27 cellular contexts compared by ENCODE assay signal in the genomic region with DNA sequence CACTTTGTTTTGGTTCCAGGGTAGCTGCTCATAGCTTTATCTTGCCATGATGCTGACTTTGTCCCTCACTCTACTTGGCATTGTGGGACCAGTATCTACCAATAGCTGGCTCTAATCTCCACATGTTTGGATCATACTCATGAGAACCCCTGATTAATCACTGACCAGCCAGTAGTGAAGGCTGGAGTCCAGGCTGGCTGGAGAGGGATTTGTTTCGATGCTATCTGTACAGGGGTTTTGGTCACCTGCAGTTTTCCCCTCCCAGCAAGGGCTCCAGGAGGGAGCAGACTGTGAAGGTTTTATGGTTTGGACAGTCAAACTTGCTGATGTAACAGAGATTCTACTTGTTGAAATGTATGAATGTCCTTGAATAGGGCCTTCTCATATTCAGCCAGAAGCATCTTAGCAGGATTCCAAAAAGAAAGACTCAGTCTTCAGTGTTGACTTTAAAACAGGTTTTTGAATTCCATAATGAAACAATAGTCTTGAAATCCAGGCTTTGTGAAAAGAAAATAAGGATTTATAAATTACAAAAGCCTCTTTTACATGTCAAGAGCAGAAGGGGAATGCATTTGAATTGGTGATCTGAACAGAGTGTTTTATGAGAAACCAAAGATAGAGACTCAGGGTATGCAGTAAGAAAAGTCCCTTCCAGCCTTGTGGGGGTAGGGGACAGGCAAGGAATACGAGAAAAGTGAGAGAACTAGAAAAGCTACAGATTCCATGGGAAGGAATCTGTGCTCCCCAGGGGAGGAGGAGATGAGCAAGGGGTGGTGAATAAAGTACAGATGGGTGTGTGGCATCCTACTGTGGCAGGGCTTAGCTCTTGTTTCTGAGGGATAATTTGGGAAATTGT.
DNase-seq lines count a peak whose midpoint lies in the region; ATAC-seq, FAIRE-seq and TF ChIP-seq lines count a peak whose summit lies in the region.
"Had no signal": no experiment of that assay in that cellular context is flagged by ENCODE, and none has a peak within 500 bp of the region (broad histone marks: within the 10 kb centered on the region; RNA-seq: fewer than 3 reads in every experiment).

No MANE protein-coding gene starts in this region.

- ATAC-seq in HG03460 (IDR thresholded peaks at IDR 0.05; ENCODE audit: unreplicated experiment) (no peak), GM19455 (IDR thresholded peaks at IDR 0.05; ENCODE audit: unreplicated experiment) (no peak)
- ATAC-seq: Panc1 had no signal

- peak overlapping the region; percentile 32 to 62 for H3K4me2 ChIP-seq in H1 (ENCODE audit: insufficient read depth in 1 of 2, low read depth in 2 of 2, low read length in 2 of 2)

- H3K79me2 ChIP-seq in H1 (ENCODE audit: control insufficient read depth in 1 of 2, insufficient read depth in 2 of 2, low read length in 2 of 2) = no peaks in the 10 kb centered on the region

- H3K14ac ChIP-seq in H1 (ENCODE audit: insufficient read length) = peak overlapping the region; percentile 78

- peak in 1 of 2 experiments; percentile 14; a peak in 1 of 4 replicates for TF ChIP-seq RAD21 in H1 (IDR thresholded peaks at IDR 0.05 in 1 of 2, conservative IDR thresholded peaks at IDR 0.05 in 1 of 2; ENCODE audit: low read depth in 2 of 2, low read length in 2 of 2)

- H3K4me1 ChIP-seq in HUES48 (ENCODE audit: control insufficient read depth, insufficient read depth, low read length) (peaks cover 37% of the 10 kb centered on the region), H1 (replicated peaks in 1 of 4; ENCODE audit: control insufficient read depth in 3 of 4, insufficient read depth in 4 of 4, low read length in 3 of 4) (peaks cover 6 to 22% (median 19%) of the 10 kb centered on the region in 4 experiments; a peak in 6 of 7 replicates), iPS DF 6.9 (ENCODE audit: control insufficient read depth, insufficient read depth, low read length) (peaks cover 9% of the 10 kb centered on the region; the same call in 1 of the 2 replicates)

- peak overlapping the region; percentile 99 for H2BK120ac ChIP-seq in H1 (replicated peaks; ENCODE audit: low read depth, low read length)

- H3K23ac ChIP-seq in H1 (ENCODE audit: insufficient read length) = no peak overlapping the region

- no peaks in the 10 kb centered on the region for H3K27me3 ChIP-seq in HUES48 (ENCODE audit: control insufficient read depth, insufficient read depth, low read length)
- no peaks in the 10 kb centered on the region for H3K27me3 ChIP-seq in H1 (replicated peaks in 1 of 4; ENCODE audit: control insufficient read depth in 3 of 4, extremely low read depth in 1 of 4, insufficient read depth in 3 of 4, low read length in 3 of 4)
- no peaks in the 10 kb centered on the region for H3K27me3 ChIP-seq in iPS DF 6.9 (ENCODE audit: control insufficient read depth, insufficient read depth, low read length)

- peak overlapping the region; percentile 99 for H2BK12ac ChIP-seq in H1 (ENCODE audit: low read depth, low read length)

- peak overlapping the region; percentile 94 for H2AK5ac ChIP-seq in H1 (ENCODE audit: low read depth, low read length)

- CTCF ChIA-PET in H1 (lab: Charles Lee; ENCODE audit: partially characterized antibody) = interaction anchor here (0.6 to 4.1 kb wide), 9 partner anchors 11 to 275 kb away, joined by 3 to 56 read pairs (median 3); no protein-coding TSS in a partner anchor

- TF ChIP-seq POLR2A in H1 (IDR thresholded peaks at IDR 0.05; ENCODE audit: control extremely low read depth in 1 of 2, low read depth in 2 of 2, low read length in 2 of 2) = no peak

- H2BK15ac ChIP-seq in H1 (ENCODE audit: low read length) = no peak overlapping the region

- WGBS in H1 (ENCODE audit: extremely low coverage in 1 of 2, insufficient coverage in 1 of 2, insufficient read length in 1 of 2, insufficient replicate concordance in 2 of 2, low coverage in 1 of 2, low lambda C conversion rate in 2 of 2, missing lambda C conversion rate in 1 of 2), 2 experiments = 9% methylated on average over 2 of the region's 2 CpGs; no CpG with 5 or more reads in 1 of the 2 experiments
- no CpG with 5 or more reads among the region's 2 CpGs for WGBS in iPS DF 6.9 (ENCODE audit: insufficient coverage, insufficient read length)

- H3K9ac ChIP-seq in HUES48 (ENCODE audit: low read depth, low read length) (peak overlapping the region; percentile 58), H1 (replicated peaks in 1 of 4; ENCODE audit: extremely low read depth in 1 of 4, low read depth in 3 of 4, low read length in 3 of 4) (no peak overlapping the region; a peak in 1 of 7 replicates)

- H3K79me1 ChIP-seq in H1 (ENCODE audit: low read depth, low read length) = no peaks in the 10 kb centered on the region

- TF ChIP-seq EP300 in H1 (IDR thresholded peaks at IDR 0.05; ENCODE audit: borderline replicate concordance in 1 of 2, low read depth in 2 of 2, low read length in 2 of 2) = peak in 1 of 2 experiments; percentile 67; a peak in 1 of 3 replicates

- H3K56ac ChIP-seq in H1 (replicated peaks; ENCODE audit: insufficient read length, low read depth, low read length) = peak overlapping the region; percentile 85

- no peak for DNase-seq in H1 (ENCODE audit: low read depth in 1 of 2, low spot score in 2 of 2)
- peak; percentile 70 for DNase-seq in iPS DF 6.9 (ENCODE audit: low read depth, low spot score)
- DNase-seq in stimulated activated CD4-positive, alpha-beta T cell treated with anti-CD3 and anti-CD28 coated beads, Interleukin-2, amount 100 ng/mL, for 24 hours = no peak
- no peak for DNase-seq in NCI-H446 (lab: John Stamatoyannopoulos, UW)
- DNase-seq: C1 segment of cervical spinal cord; CD4-positive, alpha-beta memory T cell; COR-L47; DMS79; EL; GF-D8; HFFc6; NCI-H1092; NCI-H1417 treated with DMSO at 0.1 percent for 48 hours; NCI-H1694 treated with DMSO at 0.1 percent for 48 hours; NCI-H2081; NCI-H2171; NCI-H345; NCI-H524; NCI-H748 treated with DMSO at 0.1 percent for 48 hours; SHP77 treated with DMSO at 0.1 percent for 48 hours had no signal

- peak overlapping the region; percentile 93 for H4K91ac ChIP-seq in H1 (replicated peaks; ENCODE audit: insufficient read length, low read length)

- H4K8ac ChIP-seq in H1 (ENCODE audit: extremely low read depth, insufficient read depth, low read length) = no peak overlapping the region

- no peaks in the 10 kb centered on the region for H4K20me1 ChIP-seq in H1 (replicated peaks in 1 of 2; ENCODE audit: control insufficient read depth in 1 of 2, insufficient read depth in 2 of 2, low read length in 2 of 2)

- H3K9me3 ChIP-seq in HUES48 (ENCODE audit: control insufficient read depth, insufficient read depth, low read length) = no peaks in the 10 kb centered on the region
- no peaks in the 10 kb centered on the region for H3K9me3 ChIP-seq in H1 (ENCODE audit: insufficient read depth in 2 of 2, low read depth in 1 of 2, low read length in 1 of 2)
- H3K9me3 ChIP-seq in iPS DF 6.9 (ENCODE audit: control insufficient read depth, insufficient read depth, low read length) = no peaks in the 10 kb centered on the region

- no peak for TF ChIP-seq CTCF in H1 (IDR thresholded peaks at IDR 0.05; ENCODE audit: control extremely low read depth in 1 of 3, insufficient read depth in 1 of 3, low read depth in 1 of 3, low read length in 3 of 3)

- peak overlapping the region; percentile 90 for H4K5ac ChIP-seq in H1 (ENCODE audit: insufficient read length, low read depth, low read length)

- peak overlapping the region; percentile 99 for H2BK5ac ChIP-seq in H1 (ENCODE audit: low read depth, low read length)

- no peak overlapping the region for H2AFZ ChIP-seq in H1 (ENCODE audit: low read length)

- H3K18ac ChIP-seq in H1 (ENCODE audit: extremely low read depth, low read length) = peak overlapping the region; percentile 99

- H3K27ac ChIP-seq in HUES48 (ENCODE audit: low read depth, low read length) (peak overlapping the region; percentile 97), H1 (ENCODE audit: low read depth, low read length) (peak overlapping the region; percentile 60; the same call in 1 of the 2 replicates), iPS DF 6.9 (ENCODE audit: low read length) (peak overlapping the region; percentile 88)
- H3K27ac ChIP-seq: RWPE1 had no signal

- H3K4ac ChIP-seq in H1 (replicated peaks; ENCODE audit: insufficient read length, low read depth, low read length) = peak overlapping the region; percentile 72

- no peaks in the 10 kb centered on the region; the same call in 1 of the 2 replicates for H3K23me2 ChIP-seq in H1 (ENCODE audit: low read depth, low read length)

- H3K36me3 ChIP-seq in HUES48 (ENCODE audit: control insufficient read depth, insufficient read depth, low read length) (no peaks in the 10 kb centered on the region), H1 (ENCODE audit: control insufficient read depth in 2 of 4, insufficient read depth in 4 of 4, low read length in 3 of 4) (no peaks in the 10 kb centered on the region), iPS DF 6.9 (ENCODE audit: control insufficient read depth, insufficient read depth, low read length) (no peaks in the 10 kb centered on the region)

- FAIRE-seq in H1 (lab: Jason Lieb, UNC) = peak; percentile 99
- FAIRE-seq: GM12891, H54 had no signal

- H2BK20ac ChIP-seq in H1 (ENCODE audit: low read length) = peak overlapping the region; percentile 98

- no peak overlapping the region for H3K4me3 ChIP-seq in HUES48 (ENCODE audit: low read depth, low read length)
- peak overlapping the region in 1 of 4 experiments; percentile 9; a peak in 1 of 8 replicates for H3K4me3 ChIP-seq in H1 (ENCODE audit: extremely low read depth in 1 of 4, insufficient read depth in 2 of 4, low read depth in 3 of 4, low read length in 4 of 4)
- H3K4me3 ChIP-seq in iPS DF 6.9 (ENCODE audit: low read length) = no peak overlapping the region

- POLR2A ChIA-PET in H1 (lab: Charles Lee; ENCODE audit: partially characterized antibody) = interaction anchor here (0.8 to 1.6 kb wide), 7 partner anchors 9 to 359 kb away, joined by 3 to 6 read pairs (median 3); no protein-coding TSS in a partner anchor

TF ChIP-seq in H1, 55 proteins besides CTCF, POLR2A, EP300 and RAD21 (continues in another document):
- TF ChIP-seq KDM4A (IDR thresholded peaks at IDR 0.05; ENCODE audit: low read depth, low read length, severe bottlenecking) (no peak), GABPA (IDR thresholded peaks at IDR 0.05; ENCODE audit: borderline replicate concordance, insufficient read depth, low read length) (no peak), CREB1 (IDR thresholded peaks at IDR 0.05) (no peak), ZNF274 (IDR thresholded peaks at IDR 0.05; ENCODE audit: borderline replicate concordance, extremely low read depth, low read length) (no peak), RBBP5 (IDR thresholded peaks at IDR 0.05; ENCODE audit: borderline replicate concordance, low read depth, low read length) (no peak), EGR1 (IDR thresholded peaks at IDR 0.05; ENCODE audit: borderline replicate concordance, low read depth, low read length) (no peak), ASH2L (IDR thresholded peaks at IDR 0.05; ENCODE audit: low read length) (peak; percentile 81), KDM1A (IDR thresholded peaks at IDR 0.05; ENCODE audit: borderline replicate concordance, low read length) (no peak)
